ENCODE assay signal across 8 cellular contexts in the genomic region with DNA sequence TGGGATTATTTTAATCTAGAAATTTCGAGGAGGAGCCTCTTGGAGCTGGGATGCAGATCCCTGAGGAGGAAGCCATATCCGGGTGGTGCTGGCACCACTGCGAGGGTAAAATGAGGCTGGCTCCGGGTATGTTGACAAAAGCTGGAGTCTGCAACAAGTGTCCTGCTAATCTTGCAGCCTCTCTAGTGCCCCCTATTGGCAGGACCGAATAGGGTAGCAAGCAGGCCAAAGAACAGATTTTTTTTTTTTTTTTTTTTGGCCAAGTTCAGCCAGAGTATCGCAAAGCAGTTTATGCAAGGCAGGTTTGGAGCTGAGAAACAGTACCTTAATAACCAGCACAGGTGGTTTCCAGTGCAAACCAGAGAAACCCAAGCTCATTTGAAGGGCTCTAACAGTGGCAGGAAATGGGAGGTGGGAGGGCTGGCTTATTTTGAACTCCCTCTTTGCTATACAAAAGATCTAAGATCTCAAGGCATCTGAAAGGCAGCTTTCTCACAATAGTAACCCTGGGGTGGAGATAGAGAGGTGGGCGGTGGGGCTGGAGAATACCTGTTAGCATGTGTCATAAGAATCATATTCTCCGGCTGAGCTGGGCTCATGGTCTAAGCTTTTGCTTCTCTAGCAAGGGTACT. TPM values are rescaled to one million over a fixed set of nuclear protein-coding genes. Genes with fewer than 3 reads are reported as not detected.
DNase-seq lines count a peak whose midpoint lies in the region; ATAC-seq, FAIRE-seq and TF ChIP-seq lines count a peak whose summit lies in the region.

No MANE protein-coding gene starts in this region.

- no peak overlapping the region for H3K9ac ChIP-seq in K562 (ENCODE audit: insufficient read depth in 1 of 2, low read depth in 2 of 2, low read length in 2 of 2)

- peak in 1 of 2 experiments; percentile 39; a peak in 2 of 4 replicates for TF ChIP-seq RAD21 in K562 (CRISPR knock-in tag; conservative IDR thresholded peaks at IDR 0.05 in 1 of 2, IDR thresholded peaks at IDR 0.05 in 1 of 2)

- in situ Hi-C loops in K562 (cut with MboI) = no loop called here

- CTCF ChIA-PET in K562 (lab: Yijun Ruan, JAX; ENCODE audit: low intra/inter-chr PET ratio) = interaction anchor here (0.6 kb wide), 1 partner anchor 10 kb away, joined by 5 read pairs; no protein-coding TSS in a partner anchor

- H3K36me3 ChIP-seq in SJCRH30 (no peaks in the 10 kb centered on the region), K562 (ENCODE audit: control insufficient read depth, insufficient read depth, low read length) (no peaks in the 10 kb centered on the region), pancreas (no peaks in the 10 kb centered on the region)

- no peaks in the 10 kb centered on the region for H3K9me3 ChIP-seq in SJCRH30 (replicated peaks)
- H3K9me3 ChIP-seq in K562 (replicated peaks; ENCODE audit: control insufficient read depth, insufficient read depth, low read depth, low read length) = no peaks in the 10 kb centered on the region
- no peaks in the 10 kb centered on the region for H3K9me3 ChIP-seq in pancreas

- ATAC-seq in K562 (peak; percentile 79), pancreas (no peak), HG02588 (IDR thresholded peaks at IDR 0.05; ENCODE audit: unreplicated experiment) (no peak)

- WGBS in K562 (ENCODE audit: insufficient coverage, low coverage, missing lambda C conversion rate) = 43% methylated on average over 8 of the region's 8 CpGs
- whole genome bisulfite sequencing in pancreas, 2 donors = 73 to 74% methylated on average over 8 of the region's 8 CpGs

- no peaks in the 10 kb centered on the region for H3K79me2 ChIP-seq in K562 (ENCODE audit: control insufficient read depth, insufficient read depth, low read length)

- no peaks in the 10 kb centered on the region for H3K27me3 ChIP-seq in SJCRH30
- peaks cover 0 to 4% of the 10 kb centered on the region in 2 experiments; a peak in 1 of 5 replicates for H3K27me3 ChIP-seq in K562 (ENCODE audit: control insufficient read depth in 2 of 2, insufficient read depth in 2 of 2, low read length in 2 of 2)
- H3K27me3 ChIP-seq in pancreas = no peaks in the 10 kb centered on the region

- no peaks in the 10 kb centered on the region for H3K9me1 ChIP-seq in K562 (ENCODE audit: control insufficient read depth, insufficient read depth, low read length)

- H3K27ac ChIP-seq in SJCRH30 (no peak overlapping the region), K562 (ENCODE audit: extremely low read depth, low read depth, low read length) (no peak overlapping the region), pancreas (no peak overlapping the region)

- FAIRE-seq in K562 (lab: Jason Lieb, UNC) (peak; percentile 72), pancreas (lab: Jason Lieb, UNC) (no peak)

- TF ChIP-seq CTCF in GM12864 (IDR thresholded peaks at IDR 0.05; ENCODE audit: low read depth, low read length, missing control alignments) (peak; percentile 65), K562 (IDR thresholded peaks at IDR 0.05 in 2 of 3, conservative IDR thresholded peaks at IDR 0.05 in 1 of 3; ENCODE audit: insufficient read depth in 2 of 3, low read depth in 1 of 3, low read length in 3 of 3) (peak; percentile 58 to 80 (median 65)), pancreas (IDR thresholded peaks at IDR 0.05) (peak in 1 of 4 donors; percentile 13)

- no TSS peak for BruUV-seq in K562 (replicated peaks; lab: Mats Ljungman, UMichigan)

- H3K4me3 ChIP-seq in GM12864 (ENCODE audit: low read depth, low read length) (no peak overlapping the region), SJCRH30 (no peak overlapping the region), K562 (no peak overlapping the region), pancreas (no peak overlapping the region)

- H3K4me1 ChIP-seq in SJCRH30 = peaks cover 2% of the 10 kb centered on the region; the same call in 1 of the 2 replicates
- no peaks in the 10 kb centered on the region; a peak in 2 of 5 replicates for H3K4me1 ChIP-seq in K562 (replicated peaks in 1 of 2; ENCODE audit: control insufficient read depth in 2 of 2, insufficient read depth in 2 of 2, low read length in 2 of 2)
- H3K4me1 ChIP-seq in pancreas = no peaks in the 10 kb centered on the region

- H3K4me2 ChIP-seq in K562 (ENCODE audit: insufficient read depth, low read length) = no peak overlapping the region

- no peak for TF ChIP-seq POLR2A in K562 (conservative IDR thresholded peaks at IDR 0.05)

- no peaks in the 10 kb centered on the region for H4K20me1 ChIP-seq in K562 (replicated peaks; ENCODE audit: control insufficient read depth, insufficient read depth, low read length)

- DNase-seq in GM12864 (ENCODE audit: low read depth) (peak; percentile 10), SJCRH30 (peak; percentile 45 to 58), K562 (ENCODE audit: extremely low read depth in 1 of 4, low spot score in 3 of 4) (peak; percentile 38 to 69 (median 50)), pancreas (no peak), dedifferentiated amniotic fluid mesenchymal stem cell (ENCODE audit: extremely low spot score) (no peak), mesenteric fat pad (ENCODE audit: low spot score) (no peak)
- peak; percentile 9 to 48 for DNase-seq in stimulated activated CD4-positive, alpha-beta T cell treated with anti-CD3 and anti-CD28 coated beads, Interleukin-12 subunit alpha, Interleukin-12 subunit beta, amount 100 ng/mL, for 24 hours (ENCODE audit: low read depth in 2 of 2)

- intact Hi-C loops in K562 (cut with micrococcal nuclease) = no loop called here
- intact Hi-C loops in pancreas (cut with DNase I) = no loop called here

- TF ChIP-seq EP300 in K562 (IDR thresholded peaks at IDR 0.05; ENCODE audit: low read length) = no peak

- POLR2A ChIA-PET in K562 (lab: Yijun Ruan, JAX) = no interaction called here

- peak overlapping the region; percentile 49 for H2AFZ ChIP-seq in K562 (ENCODE audit: low read depth, low read length)

TF ChIP-seq in K562, 482 proteins besides CTCF, POLR2A, EP300 and RAD21 (continues in another document):
- TF ChIP-seq XRCC5 (IDR thresholded peaks at IDR 0.05; ENCODE audit: low read depth, low read length) = 0 out of 2 replicates have a peak, but pooled peaks have one; percentile 32
- TF ChIP-seq HOXB6 (CRISPR knock-in tag; IDR thresholded peaks at IDR 0.05; ENCODE audit: borderline replicate concordance) = no peak
- peak; percentile 96 for TF ChIP-seq ZNF384 (IDR thresholded peaks at IDR 0.05; ENCODE audit: low read depth, low read length)
- TF ChIP-seq ZNF668 (CRISPR knock-in tag; IDR thresholded peaks at IDR 0.05) = no peak
- no peak for TF ChIP-seq TRIM28 (IDR thresholded peaks at IDR 0.05)

RNA-seq across cellular contexts. Expression of gene OCIAD2, which starts 38.2 kb away (rescaled TPM):
- 61.2 and 68.7 TPM in 2 replicates for total RNA-seq in SJCRH30 (2014; rRNA removed; shearing (Covaris generic))
- total RNA-seq in K562 (2011; cell fraction: chromatin; rRNA removed; ENCODE audit: low replicate concordance) = not detected in 2 replicates
- not detected in 2 replicates for total RNA-seq in K562 (2011; cell fraction: nucleolus; rRNA removed)
- total RNA-seq in K562 (2011; cell fraction: nucleoplasm; rRNA removed) = not detected in 2 replicates
- total RNA-seq in K562 (2014; rRNA removed) = not detected in 2 replicates
- total RNA-seq in K562 (2014; rRNA removed; fragmentation: Illumina TruSeq; extraction: Trizol) = not detected in 2 replicates
- not detected in 2 replicates for total RNA-seq in K562 (2015; rRNA removed; fragmentation: Illumina TruSeq; extraction: Trizol)
- 0.31 and 0.98 TPM in 2 replicates for total RNA-seq in K562 (2021)
- not detected in 2 replicates for polyA plus RNA-seq in K562 (2011; rRNA removed)
- not detected in 2 replicates for polyA plus RNA-seq in K562 (2011; cell fraction: cytosol; rRNA removed)
- not detected in 2 replicates for polyA plus RNA-seq in K562 (2011; cell fraction: nucleus; rRNA removed)
- not detected in 2 replicates for polyA plus RNA-seq in K562 (2012)
- polyA plus RNA-seq in K562 (2014; fragmentation: Illumina TruSeq; extraction: Trizol) = not detected in 2 replicates
- not detected for polyA plus RNA-seq in K562 (2014; fragmentation: Nextera tagmentation; extraction: Ambion mirVana)
- 0.11 TPM in 1 of 2 replicates, not detected in the other for polyA plus RNA-seq in K562 (2014; rRNA removed)
- not detected in 2 replicates for polyA minus RNA-seq in K562 (2011; rRNA and poly(A)+ RNA removed)
- not detected in 2 replicates for polyA minus RNA-seq in K562 (2011; cell fraction: cytosol; rRNA and poly(A)+ RNA removed)
- polyA minus RNA-seq in K562 (2011; cell fraction: nucleus; rRNA and poly(A)+ RNA removed) = 0.33 TPM in 1 of 2 replicates, not detected in the other
- total RNA-seq in pancreas = 10 to 100 TPM; 15.5 to 32.9 (median 16.9) TPM
- 10 to 100 TPM; 21.1 to 52.4 TPM for polyA plus RNA-seq in pancreas
- total RNA-seq in mesenteric fat pad = 4.5 TPM

RNA-seq across cellular contexts. Expression of gene CWH43, which starts 41.3 kb away (rescaled TPM):
- total RNA-seq in SJCRH30 (2014; rRNA removed; shearing (Covaris generic)) = not detected in 2 replicates
- not detected in 2 replicates for total RNA-seq in K562 (2011; cell fraction: chromatin; rRNA removed; ENCODE audit: low replicate concordance)
- not detected in 2 replicates for total RNA-seq in K562 (2011; cell fraction: nucleolus; rRNA removed)
- total RNA-seq in K562 (2011; cell fraction: nucleoplasm; rRNA removed) = not detected in 2 replicates
- total RNA-seq in K562 (2014; rRNA removed) = not detected in 2 replicates
- not detected in 2 replicates for total RNA-seq in K562 (2014; rRNA removed; fragmentation: Illumina TruSeq; extraction: Trizol)
- total RNA-seq in K562 (2015; rRNA removed; fragmentation: Illumina TruSeq; extraction: Trizol) = not detected in 2 replicates
- not detected in 2 replicates for total RNA-seq in K562 (2021)
- not detected in 2 replicates for polyA plus RNA-seq in K562 (2011; rRNA removed)
- not detected in 2 replicates for polyA plus RNA-seq in K562 (2011; cell fraction: cytosol; rRNA removed)
- not detected in 2 replicates for polyA plus RNA-seq in K562 (2011; cell fraction: nucleus; rRNA removed)
- polyA plus RNA-seq in K562 (2012) = not detected in 2 replicates
- polyA plus RNA-seq in K562 (2014; fragmentation: Illumina TruSeq; extraction: Trizol) = not detected in 2 replicates
- polyA plus RNA-seq in K562 (2014; fragmentation: Nextera tagmentation; extraction: Ambion mirVana) = not detected
- polyA plus RNA-seq in K562 (2014; rRNA removed) = not detected in 2 replicates
- not detected in 2 replicates for polyA minus RNA-seq in K562 (2011; rRNA and poly(A)+ RNA removed)
- polyA minus RNA-seq in K562 (2011; cell fraction: cytosol; rRNA and poly(A)+ RNA removed) = not detected in 2 replicates
- polyA minus RNA-seq in K562 (2011; cell fraction: nucleus; rRNA and poly(A)+ RNA removed) = not detected in 2 replicates
- under 1 TPM in 1 of 6 donors, not detected in 5; 0.06 TPM for total RNA-seq in pancreas
- not detected for polyA plus RNA-seq in pancreas
- total RNA-seq in mesenteric fat pad = not detected

Comparison
In these comparisons a context has a peak if more than half of its experiments do, and no peak if none do; other contexts are left out.
1. DNase-seq: peak in GM12864 (single experiment), SJCRH30 (2 of 2), K562 (4 of 4) and stimulated activated CD4-positive, alpha-beta T cell treated with anti-CD3 and anti-CD28 coated beads, Interleukin-12 subunit alpha, Interleukin-12 subunit beta, amount 100 ng/mL, for 24 hours (2 of 2); none in pancreas (0 of 6), dedifferentiated amniotic fluid mesenchymal stem cell (single experiment) and mesenteric fat pad (single experiment).